In genomic region chr16:8583199-8583598, GRCh38 we compare ENCODE assay signal across 24 cellular contexts. TPM values are rescaled to one million over a fixed set of nuclear protein-coding genes. Genes with fewer than 3 reads are reported as not detected.
DNase-seq lines count a peak whose midpoint lies in the region; ATAC-seq and TF ChIP-seq lines count a peak whose summit lies in the region.
"Had no signal": no experiment of that assay in that cellular context is flagged by ENCODE, and none has a peak within 500 bp of the region (broad histone marks: within the 10 kb centered on the region; RNA-seq: fewer than 3 reads in every experiment).

No MANE protein-coding gene starts in this region.

- WGBS in sigmoid colon, 2 donors: 84% methylated on average over 3 of the region's 3 CpGs

- peaks cover 5% of the 10 kb centered on the region for H3K36me3 Mint-ChIP-seq in T-helper 17 cell (ENCODE audit: low read depth)

- in situ Hi-C loops in Caki2 (cut with HindIII; ENCODE audit: low pct_unique_long_range_greater_than_20kb, low sequenced_read_pairs): no loop called here

- H3K4me3 ChIP-seq in MG63: no peak overlapping the region
- H3K4me3 ChIP-seq in epithelial cell of esophagus (ENCODE audit: low read length): no peak overlapping the region
- H3K4me3 ChIP-seq in sigmoid colon: no peak overlapping the region
- H3K4me3 ChIP-seq in uterus: no peak overlapping the region
- H3K4me3 ChIP-seq: cardiac muscle cell, dorsolateral prefrontal cortex, Peyer's patch had no signal

- TF ChIP-seq CTCF in epithelial cell of esophagus (IDR thresholded peaks at IDR 0.05; ENCODE audit: insufficient read depth, low read depth, low read length, missing control alignments) (no peak), sigmoid colon (IDR thresholded peaks at IDR 0.05) (no peak), uterus (IDR thresholded peaks at IDR 0.05) (no peak)

- no peaks in the 10 kb centered on the region for H3K36me3 ChIP-seq in MG63
- H3K36me3 ChIP-seq in sigmoid colon: no peaks in the 10 kb centered on the region
- H3K36me3 ChIP-seq in uterus: no peaks in the 10 kb centered on the region
- H3K36me3 ChIP-seq: cardiac muscle cell, Peyer's patch had no signal

- H3K27me3 ChIP-seq in MG63 (peaks cover 2% of the 10 kb centered on the region; the same call in 1 of the 2 replicates), sigmoid colon (peaks cover 0 to 14% (median 1%) of the 10 kb centered on the region in 3 donors), uterus (peaks cover 0 to 3% of the 10 kb centered on the region in 2 donors)
- H3K27me3 ChIP-seq: Peyer's patch had no signal

- intact Hi-C loops in sigmoid colon (cut with DNase I) (no loop called here), uterus (cut with DNase I; ENCODE audit: low total_unique reads) (no loop called here)

- no peaks in the 10 kb centered on the region for H3K4me1 Mint-ChIP-seq in T-helper 17 cell

- TF ChIP-seq POLR2A in sigmoid colon (IDR thresholded peaks at IDR 0.05): no peak
- TF ChIP-seq POLR2A in uterus (IDR thresholded peaks at IDR 0.05): no peak

- TF ChIP-seq EP300 in sigmoid colon (IDR thresholded peaks at IDR 0.05): no peak

- no peak overlapping the region for H3K27ac ChIP-seq in sigmoid colon
- H3K27ac ChIP-seq in uterus: no peak overlapping the region
- H3K27ac ChIP-seq: cardiac muscle cell, Peyer's patch had no signal

- H3K27ac Mint-ChIP-seq in T-helper 17 cell: no peak overlapping the region
- H3K27ac Mint-ChIP-seq: activated CD4-positive, alpha-beta T cell treated with anti-CD3 and anti-CD28 coated beads for 36 hours; activated T-helper 2 cell treated with anti-CD3 and anti-CD28 coated beads, Interferon-gamma antibody, Interleukin-2, Interleukin-4, amounts not matched to agents 10 μg/mL and 5 μg/mL and 100 μg/mL, durations not matched to agents 14 hours and 24 hours and 36 hours had no signal

- H3K4me3 Mint-ChIP-seq in T-helper 17 cell: no peak overlapping the region
- H3K4me3 Mint-ChIP-seq: activated CD4-positive, alpha-beta T cell treated with anti-CD3 and anti-CD28 coated beads for 36 hours had no signal

- H3K4me1 ChIP-seq in sigmoid colon: no peaks in the 10 kb centered on the region
- no peaks in the 10 kb centered on the region for H3K4me1 ChIP-seq in uterus
- H3K4me1 ChIP-seq: Peyer's patch had no signal

- DNase-seq in A172 (ENCODE audit: low spot score) (peak; percentile 49), Caki2 (ENCODE audit: low read depth) (peak; percentile 63), MG63 (peak; percentile 77), epithelial cell of esophagus (ENCODE audit: low read depth) (peak; percentile 47), sigmoid colon (no peak), uterus (no peak), T-helper 17 cell (no peak)
- no peak for DNase-seq in activated CD8-positive, alpha-beta memory T cell treated with anti-CD3 and anti-CD28 coated beads, Interleukin-2, amount 50 U/mL, for 48 hours
- DNase-seq: activated CD4-positive, alpha-beta T cell treated with anti-CD3 and anti-CD28 coated beads for 36 hours; dorsolateral prefrontal cortex; erythroblast; GDM1; NCI-H1694; Peyer's patch; stimulated activated CD4-positive, alpha-beta T cell treated with anti-CD3 and anti-CD28 coated beads, Interleukin-12 subunit alpha, Interleukin-12 subunit beta, amount 100 ng/mL, for 4 hours; stimulated activated CD8-positive, alpha-beta memory T cell treated with anti-CD3 and anti-CD28 coated beads, Interleukin-4, amount 100 ng/mL, for 48 hours; SW 1271 had no signal

- ATAC-seq in T-helper 17 cell: no peak
- ATAC-seq: activated CD4-positive, alpha-beta T cell treated with anti-CD3 and anti-CD28 coated beads for 36 hours had no signal

- H3K9me3 ChIP-seq in MG63 (no peaks in the 10 kb centered on the region), sigmoid colon (no peaks in the 10 kb centered on the region), uterus (no peaks in the 10 kb centered on the region), T-helper 17 cell (ENCODE audit: control insufficient read depth, low read length, poor library complexity, severe bottlenecking) (no peaks in the 10 kb centered on the region)
- H3K9me3 ChIP-seq: Peyer's patch had no signal

- H3K27me3 Mint-ChIP-seq in T-helper 17 cell: peaks cover 57% of the 10 kb centered on the region

RNA-seq across cellular contexts. Expression of gene TMEM114, which starts 7.1 kb away (rescaled TPM):
- total RNA-seq in A172 (2014; rRNA removed; shearing (Covaris generic)): not detected in 2 replicates
- not detected in 2 replicates for total RNA-seq in Caki2 (2014; rRNA removed; shearing (Covaris generic); ENCODE audit: low replicate concordance)
- total RNA-seq in MG63 (2014; rRNA removed; shearing (Covaris generic); ENCODE audit: low replicate concordance): not detected in 2 replicates
- total RNA-seq in sigmoid colon (not detected), uterus (not detected), T-helper 17 cell (not detected)
- not detected for polyA plus RNA-seq in sigmoid colon
- total RNA-seq: activated CD4-positive, alpha-beta T cell treated with anti-CD3 and anti-CD28 coated beads for 36 hours; activated T-helper 2 cell treated with anti-CD3 and anti-CD28 coated beads, Interferon-gamma antibody, Interleukin-2, Interleukin-4, amounts not matched to agents 10 μg/mL and 5 μg/mL and 100 μg/mL, durations not matched to agents 14 hours and 24 hours and 36 hours; cardiac muscle cell; glomerular endothelial cell; MCF 10A; mononuclear cell; Peyer's patch; pulmonary artery endothelial cell had no signal
- polyA plus RNA-seq: AG04450, cardiac muscle cell had no signal

RNA-seq across cellular contexts. Expression of gene METTL22, which starts 38.3 kb away (rescaled TPM):
- 28.1 and 32.5 TPM in 2 replicates for total RNA-seq in A172 (2014; rRNA removed; shearing (Covaris generic))
- 30.7 and 44.9 TPM in 2 replicates for total RNA-seq in Caki2 (2014; rRNA removed; shearing (Covaris generic); ENCODE audit: low replicate concordance)
- 27.4 and 30.4 TPM in 2 replicates for total RNA-seq in MG63 (2014; rRNA removed; shearing (Covaris generic); ENCODE audit: low replicate concordance)
- total RNA-seq in sigmoid colon (10 to 100 TPM; 25.3 to 55.1 (median 35.1) TPM), uterus (10 to 100 TPM; 20.2 to 70.3 (median 45.4) TPM), T-helper 17 cell (10 to 100 TPM; 23.9 to 30.2 TPM)
- 10 to 100 TPM in 2 of 3 donors, 1 to 10 TPM in 1; 8.6 to 17.2 (median 11.4) TPM for polyA plus RNA-seq in sigmoid colon

Comparison
In these comparisons a context has a peak if more than half of its experiments do, and no peak if none do; other contexts are left out.
1. DNase-seq: peak in A172 (single experiment), Caki2 (single experiment), MG63 (single experiment) and epithelial cell of esophagus (single experiment); none in sigmoid colon (single experiment), activated CD8-positive, alpha-beta memory T cell treated with anti-CD3 and anti-CD28 coated beads, Interleukin-2, amount 50 U/mL, for 48 hours (single experiment), uterus (0 of 2) and T-helper 17 cell (0 of 3).